In the genomic region with DNA sequence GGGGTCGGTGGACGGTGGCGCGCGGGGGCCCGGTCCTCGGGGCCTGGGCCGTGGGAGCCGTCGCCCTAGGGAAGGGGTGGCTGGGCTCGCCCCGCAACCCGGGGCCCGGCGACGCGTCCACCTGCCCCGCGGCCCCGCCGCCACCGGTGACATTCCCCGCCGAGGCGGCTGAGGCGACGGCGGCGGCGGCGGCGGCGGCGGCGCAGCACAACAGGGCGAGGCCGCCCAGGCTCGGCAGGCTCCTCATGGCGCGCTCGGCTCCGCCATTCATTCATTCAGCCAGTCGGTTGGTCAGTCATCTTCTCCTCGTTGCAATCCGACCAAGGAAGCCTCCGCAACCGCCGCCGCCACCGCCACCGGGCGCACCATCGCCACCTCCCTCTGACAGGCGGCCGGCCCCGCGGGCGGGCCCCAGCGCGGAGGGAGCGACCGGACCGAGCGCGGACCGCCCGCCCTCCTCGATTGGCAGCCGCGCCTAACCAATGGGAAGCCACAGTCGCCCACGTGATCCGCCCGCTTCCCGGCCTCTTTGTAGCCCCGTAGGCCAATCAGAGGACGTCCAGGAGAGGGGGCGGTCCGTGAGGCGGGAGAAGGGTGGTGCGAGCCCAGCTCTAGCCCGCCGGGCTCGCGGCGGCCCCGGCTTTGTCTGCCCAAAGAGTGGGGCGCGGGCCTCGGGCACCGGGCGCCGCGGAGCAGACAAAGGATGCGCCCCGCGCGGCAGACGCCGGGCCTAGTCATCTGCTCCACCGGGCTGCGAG, we compare ENCODE assay signal across 8 cellular contexts. TPM values are rescaled to one million over a fixed set of nuclear protein-coding genes. Genes with fewer than 3 reads are reported as not detected.
DNase-seq lines count a peak whose midpoint lies in the region; ATAC-seq and TF ChIP-seq lines count a peak whose summit lies in the region.

A gene (minus strand): TSS at position 383 of the 758 bp plus-strand sequence. CDS start 112 bp downstream, at position 271.

- no peak for TF ChIP-seq EP300 in gastroesophageal sphincter (IDR thresholded peaks at IDR 0.05)

- H3K27me3 ChIP-seq in SJSA1 (replicated peaks), result no peaks in the 10 kb centered on the region
- no peaks in the 10 kb centered on the region for H3K27me3 ChIP-seq in gastroesophageal sphincter
- no peaks in the 10 kb centered on the region for H3K27me3 ChIP-seq in neutrophil

- CTCF ChIA-PET in activated naive CD4-positive, alpha-beta T cell treated with anti-CD3 and anti-CD28 coated beads for 36 hours (lab: Charles Lee), result interaction anchor here (0.5 to 1.0 kb wide), 2 partner anchors 94 to 502 kb away, joined by 3 to 4 read pairs; no protein-coding TSS in a partner anchor

- H3K9me3 Mint-ChIP-seq in activated naive CD4-positive, alpha-beta T cell treated with anti-CD3 and anti-CD28 coated beads for 36 hours, result no peaks in the 10 kb centered on the region

- peak; percentile 84 for DNase-seq in GM04503 (ENCODE audit: low read depth)
- DNase-seq in HFF-Myc (ENCODE audit: extremely low read depth, low read depth), result peak; percentile 86
- peak; percentile 96 for DNase-seq in MV-4-11 (lab: John Stamatoyannopoulos, UW)
- peak; percentile 96 to 97 for DNase-seq in SJSA1 (ENCODE audit: low read depth in 1 of 2, low spot score in 2 of 2)
- DNase-seq in activated naive CD4-positive, alpha-beta T cell treated with anti-CD3 and anti-CD28 coated beads for 36 hours, result peak; percentile 99

- H3K4me3 Mint-ChIP-seq in activated naive CD4-positive, alpha-beta T cell treated with anti-CD3 and anti-CD28 coated beads for 36 hours, result peak within 1 kb of the TSS; percentile 84

- peak within 1 kb of the TSS; percentile 30 for H3K27ac Mint-ChIP-seq in activated naive CD4-positive, alpha-beta T cell treated with anti-CD3 and anti-CD28 coated beads for 36 hours

- no peaks in the 10 kb centered on the region for H3K36me3 Mint-ChIP-seq in activated naive CD4-positive, alpha-beta T cell treated with anti-CD3 and anti-CD28 coated beads for 36 hours (ENCODE audit: low read depth)

- H3K9me3 ChIP-seq in SJSA1 (replicated peaks) (0 out of 2 replicates have a peak, but pooled peaks cover 3% of the 10 kb centered on the region), gastroesophageal sphincter (no peaks in the 10 kb centered on the region), neutrophil (no peaks in the 10 kb centered on the region)

- TF ChIP-seq CTCF in HFF-Myc (IDR thresholded peaks at IDR 0.05; ENCODE audit: low read depth, low read length, missing control alignments) (no peak), gastroesophageal sphincter (IDR thresholded peaks at IDR 0.05) (peak in 1 of 4 experiments; percentile 1), neutrophil (IDR thresholded peaks at IDR 0.05) (peak; percentile 67), subcutaneous adipose tissue (IDR thresholded peaks at IDR 0.05; ENCODE audit: low read depth) (no peak)

- H3K27ac ChIP-seq in SJSA1, result no peak within 1 kb of the TSS
- peak within 1 kb of the TSS; percentile 40 to 88 (median 84) for H3K27ac ChIP-seq in gastroesophageal sphincter
- peak within 1 kb of the TSS; percentile 93 for H3K27ac ChIP-seq in neutrophil

- H3K27me3 Mint-ChIP-seq in activated naive CD4-positive, alpha-beta T cell treated with anti-CD3 and anti-CD28 coated beads for 36 hours (ENCODE audit: low read depth), result no peaks in the 10 kb centered on the region

- peak; percentile 71 to 77 for TF ChIP-seq POLR2A in gastroesophageal sphincter (IDR thresholded peaks at IDR 0.05)

- WGBS in gastroesophageal sphincter (ENCODE audit: low coverage in 1 of 2), 2 donors, result no CpG with 5 or more reads among the region's 102 CpGs

- H3K4me1 ChIP-seq in SJSA1 (replicated peaks) (peaks cover 25% of the 10 kb centered on the region), gastroesophageal sphincter (peaks cover 0 to 57% (median 3%) of the 10 kb centered on the region in 3 donors), neutrophil (ENCODE audit: control insufficient read depth in 1 of 2, insufficient read depth in 1 of 2, low read depth in 1 of 2, low read length in 1 of 2) (peaks cover 40 to 51% of the 10 kb centered on the region in 2 experiments)

- intact Hi-C loops in activated naive CD4-positive, alpha-beta T cell treated with anti-CD3 and anti-CD28 coated beads for 36 hours (cut with micrococcal nuclease), result loop anchor here (1.0 to 5.0 kb wide), 10 partner anchors 42 to 488 kb away; a partner anchor contains a TSS

- H3K4me3 ChIP-seq in HFF-Myc (replicated peaks; ENCODE audit: low read depth, low read length) (peak within 1 kb of the TSS; percentile 66), SJSA1 (peak within 1 kb of the TSS; percentile 89), gastroesophageal sphincter (peak within 1 kb of the TSS; percentile 62 to 94), neutrophil (ENCODE audit: low read depth in 1 of 2, low read length in 1 of 2) (peak within 1 kb of the TSS; percentile 87 to 95)

- peak; percentile 99 for ATAC-seq in gastroesophageal sphincter

- H3K36me3 ChIP-seq in SJSA1 (peaks cover 5% of the 10 kb centered on the region; the same call in 1 of the 2 replicates), gastroesophageal sphincter (no peaks in the 10 kb centered on the region), neutrophil (peaks cover 9% of the 10 kb centered on the region)

- H3K4me1 Mint-ChIP-seq in activated naive CD4-positive, alpha-beta T cell treated with anti-CD3 and anti-CD28 coated beads for 36 hours (ENCODE audit: low read depth), result peaks cover 39% of the 10 kb centered on the region

RNA-seq across cellular contexts. Expression of the gene that starts here (rescaled TPM):
- total RNA-seq in SJSA1 (2014; rRNA removed; shearing (Covaris generic)), result 5.1 TPM in 2 replicates
- 1 to 10 TPM; 3.8 TPM for total RNA-seq in activated naive CD4-positive, alpha-beta T cell treated with anti-CD3 and anti-CD28 coated beads for 36 hours
- 10 to 100 TPM; 19.7 to 24.7 (median 21.5) TPM for total RNA-seq in gastroesophageal sphincter
- 10 to 100 TPM; 33.7 to 55.1 (median 41.8) TPM for total RNA-seq in subcutaneous adipose tissue
